Comparison of ENCODE assay signal across 19 cellular contexts in genomic region chr9:92637331-92637730, GRCh38. TPM values are rescaled to one million over a fixed set of nuclear protein-coding genes. Genes with fewer than 3 reads are reported as not detected.
DNase-seq lines count a peak whose midpoint lies in the region; FAIRE-seq and TF ChIP-seq lines count a peak whose summit lies in the region.
"Had no signal": no experiment of that assay in that cellular context is flagged by ENCODE, and none has a peak within 500 bp of the region (broad histone marks: within the 10 kb centered on the region; RNA-seq: fewer than 3 reads in every experiment).

No MANE protein-coding gene starts in this region.

- no peak overlapping the region for H3K4me3 ChIP-seq in foreskin fibroblast (ENCODE audit: low read depth in 1 of 2, low read length in 2 of 2)
- H3K4me3 ChIP-seq: A549, K562 had no signal

- intact Hi-C loops in activated T-helper 2 cell treated with anti-CD3 and anti-CD28 coated beads, Interferon-gamma antibody, Interleukin-2, Interleukin-4, amounts not matched to agents 10 μg/mL and 5 μg/mL and 100 μg/mL, durations not matched to agents 14 hours and 24 hours and 36 hours (cut with micrococcal nuclease), result loop anchor here (10.0 kb wide), 1 partner anchor 123 kb away; no protein-coding TSS in a partner anchor

- no peak overlapping the region for H3K4me3 Mint-ChIP-seq in activated naive CD4-positive, alpha-beta T cell treated with anti-CD3 and anti-CD28 coated beads, Interleukin-2, amount 50 U/mL, for 24 hours
- no peak overlapping the region for H3K4me3 Mint-ChIP-seq in activated T-helper 2 cell treated with anti-CD3 and anti-CD28 coated beads, Interferon-gamma antibody, Interleukin-2, Interleukin-4, amounts not matched to agents 10 μg/mL and 5 μg/mL and 100 μg/mL, durations not matched to agents 14 hours and 24 hours and 36 hours (ENCODE audit: low read depth)

- H3K27me3 Mint-ChIP-seq in activated naive CD4-positive, alpha-beta T cell treated with anti-CD3 and anti-CD28 coated beads, Interleukin-2, amount 50 U/mL, for 24 hours, result no peaks in the 10 kb centered on the region
- no peaks in the 10 kb centered on the region for H3K27me3 Mint-ChIP-seq in activated T-helper 2 cell treated with anti-CD3 and anti-CD28 coated beads, Interferon-gamma antibody, Interleukin-2, Interleukin-4, amounts not matched to agents 10 μg/mL and 5 μg/mL and 100 μg/mL, durations not matched to agents 14 hours and 24 hours and 36 hours (ENCODE audit: low read depth)

- no peaks in the 10 kb centered on the region for H3K9me3 Mint-ChIP-seq in activated naive CD4-positive, alpha-beta T cell treated with anti-CD3 and anti-CD28 coated beads, Interleukin-2, amount 50 U/mL, for 24 hours
- H3K9me3 Mint-ChIP-seq in activated T-helper 2 cell treated with anti-CD3 and anti-CD28 coated beads, Interferon-gamma antibody, Interleukin-2, Interleukin-4, amounts not matched to agents 10 μg/mL and 5 μg/mL and 100 μg/mL, durations not matched to agents 14 hours and 24 hours and 36 hours, result no peaks in the 10 kb centered on the region

- H3K27ac Mint-ChIP-seq in activated naive CD4-positive, alpha-beta T cell treated with anti-CD3 and anti-CD28 coated beads, Interleukin-2, amount 50 U/mL, for 24 hours, result peak overlapping the region; percentile 46
- H3K27ac Mint-ChIP-seq in activated T-helper 2 cell treated with anti-CD3 and anti-CD28 coated beads, Interferon-gamma antibody, Interleukin-2, Interleukin-4, amounts not matched to agents 10 μg/mL and 5 μg/mL and 100 μg/mL, durations not matched to agents 14 hours and 24 hours and 36 hours, result no peak overlapping the region

- no peaks in the 10 kb centered on the region for H3K4me1 Mint-ChIP-seq in activated naive CD4-positive, alpha-beta T cell treated with anti-CD3 and anti-CD28 coated beads, Interleukin-2, amount 50 U/mL, for 24 hours
- peaks cover 9% of the 10 kb centered on the region for H3K4me1 Mint-ChIP-seq in activated T-helper 2 cell treated with anti-CD3 and anti-CD28 coated beads, Interferon-gamma antibody, Interleukin-2, Interleukin-4, amounts not matched to agents 10 μg/mL and 5 μg/mL and 100 μg/mL, durations not matched to agents 14 hours and 24 hours and 36 hours (ENCODE audit: low read depth)

- peaks cover 15% of the 10 kb centered on the region for H3K36me3 Mint-ChIP-seq in activated naive CD4-positive, alpha-beta T cell treated with anti-CD3 and anti-CD28 coated beads, Interleukin-2, amount 50 U/mL, for 24 hours
- peaks cover 72% of the 10 kb centered on the region for H3K36me3 Mint-ChIP-seq in activated T-helper 2 cell treated with anti-CD3 and anti-CD28 coated beads, Interferon-gamma antibody, Interleukin-2, Interleukin-4, amounts not matched to agents 10 μg/mL and 5 μg/mL and 100 μg/mL, durations not matched to agents 14 hours and 24 hours and 36 hours (ENCODE audit: low read depth)

- no peak for DNase-seq in activated naive CD4-positive, alpha-beta T cell treated with Interleukin-2 at 50 U/mL for 16 hours
- DNase-seq in islet precursor cell (peak; percentile 36), foreskin fibroblast (no peak), GM12892 (ENCODE audit: insufficient read length) (no peak)
- peak; percentile 16 for DNase-seq in stimulated activated CD8-positive, alpha-beta memory T cell treated with anti-CD3 and anti-CD28 coated beads, Interleukin-4, amount 100 ng/mL, for 48 hours
- DNase-seq in activated T-helper 2 cell treated with anti-CD3 and anti-CD28 coated beads, Interferon-gamma antibody, Interleukin-2, Interleukin-4, amounts not matched to agents 10 μg/mL and 5 μg/mL and 100 μg/mL, durations not matched to agents 14 hours and 24 hours and 36 hours (ENCODE audit: low spot score), result no peak
- DNase-seq: C1 segment of cervical spinal cord, DMS 273 treated with DMSO at 0.1 percent for 48 hours, GF-D8, MV-4-11, NCI-H1417 treated with DMSO at 0.1 percent for 48 hours, NCI-H2029, NCI-H748 treated with DMSO at 0.1 percent for 48 hours, OCI-M1 had no signal

- TF ChIP-seq CTCF in foreskin fibroblast (IDR thresholded peaks at IDR 0.05; ENCODE audit: low read depth, low read length), result no peak

- no peak for FAIRE-seq in GM12892 (lab: Jason Lieb, UNC)
- FAIRE-seq: A549, GM12891, H1, K562 had no signal

- no peak for TF ChIP-seq POLR2A in GM12892 (IDR thresholded peaks at IDR 0.05; ENCODE audit: low read depth, low read length)

RNA-seq across cellular contexts. Expression of gene IPPK, which starts 32.6 kb away (rescaled TPM):
- total RNA-seq in activated T-helper 2 cell treated with anti-CD3 and anti-CD28 coated beads, Interferon-gamma antibody, Interleukin-2, Interleukin-4, amounts not matched to agents 10 μg/mL and 5 μg/mL and 100 μg/mL, durations not matched to agents 14 hours and 24 hours and 36 hours, result 11.5 and 14.8 TPM in 2 replicates
- 7.4 TPM for polyA plus RNA-seq in GM12892 (2012; ENCODE audit: missing spikeins)

Comparison
In these comparisons a context has a peak if more than half of its experiments do, and no peak if none do; other contexts are left out.
1. DNase-seq: peak in islet precursor cell (single experiment) and stimulated activated CD8-positive, alpha-beta memory T cell treated with anti-CD3 and anti-CD28 coated beads, Interleukin-4, amount 100 ng/mL, for 48 hours (single experiment); none in activated naive CD4-positive, alpha-beta T cell treated with Interleukin-2 at 50 U/mL for 16 hours (single experiment), activated T-helper 2 cell treated with anti-CD3 and anti-CD28 coated beads, Interferon-gamma antibody, Interleukin-2, Interleukin-4, amounts not matched to agents 10 μg/mL and 5 μg/mL and 100 μg/mL, durations not matched to agents 14 hours and 24 hours and 36 hours (single experiment), foreskin fibroblast (0 of 2) and GM12892 (single experiment).